Comparison of ENCODE assay signal across 27 cellular contexts in genomic region chr18:59736061-59736460, GRCh38. TPM values are rescaled to one million over a fixed set of nuclear protein-coding genes. Genes with fewer than 3 reads are reported as not detected.
"Had no signal": no experiment of that assay in that cellular context is flagged by ENCODE, and none has a peak within 500 bp of the region (broad histone marks: within the 10 kb centered on the region; RNA-seq: fewer than 3 reads in every experiment).

No MANE protein-coding gene starts in this region.

- H3K27ac Mint-ChIP-seq: effector memory CD8-positive, alpha-beta T cell; mesothelial cell of epicardium; naive B cell; natural killer cell treated with Interleukin-12 subunit alpha and Interleukin-12 subunit beta and Interleukin-15 and Interleukin-18, amount 100 ng/mL, for 72 hours; stimulated activated naive B cell treated with anti-CD40 and anti-IgM and Interleukin-4, amounts not matched to agents 10 μg/mL and 1 μg/mL and 100 μg/mL, for 72 hours; stimulated activated naive CD8-positive, alpha-beta T cell treated with anti-CD3 and anti-CD28 coated beads, Interleukin-15, Interleukin-2, amounts not matched to agents 100 ng/mL and 50 ng/mL, for 24 hours had no signal

- H3K4me1 ChIP-seq: left lung, psoas muscle, sigmoid colon, spleen, tibial nerve, upper lobe of left lung had no signal

- H3K36me3 Mint-ChIP-seq: mesothelial cell of epicardium; natural killer cell treated with Interleukin-12 subunit alpha and Interleukin-12 subunit beta and Interleukin-15 and Interleukin-18, amount 100 ng/mL, for 72 hours had no signal

- H3K27ac ChIP-seq: hepatocyte, left lung, neutrophil, psoas muscle, sigmoid colon, skin epidermis, spleen, thoracic aorta, tibial nerve, upper lobe of left lung had no signal

- H3K9me3 ChIP-seq: mucosa of descending colon, neutrophil, sigmoid colon, thoracic aorta had no signal

- H3K4me3 ChIP-seq: hepatocyte, left lung, mucosa of descending colon, psoas muscle, sigmoid colon, skin epidermis, spleen, thoracic aorta, tibial nerve, upper lobe of left lung had no signal

- H3K4me1 Mint-ChIP-seq: neural crest cell; stimulated activated naive B cell treated with anti-CD40 and anti-IgM and Interleukin-4, amounts not matched to agents 10 μg/mL and 1 μg/mL and 100 μg/mL, for 72 hours had no signal

- DNase-seq: cortex of kidney; effector memory CD8-positive, alpha-beta T cell; head of caudate nucleus; kidney; left cardiac atrium; left lung; mesenchymal stem cell; mucosa of descending colon; naive B cell; psoas muscle; sigmoid colon; spleen; stimulated activated CD4-positive, alpha-beta T cell treated with anti-CD3 and anti-CD28 coated beads, Interleukin-4, amount 100 ng/mL, for 4 hours; stimulated activated naive B cell treated with anti-CD40 and anti-IgM and Interleukin-4, amounts not matched to agents 10 μg/mL and 1 μg/mL and 100 μg/mL, for 72 hours; upper lobe of left lung had no signal

- H3K4me3 Mint-ChIP-seq: effector memory CD8-positive, alpha-beta T cell; mesothelial cell of epicardium; naive B cell; natural killer cell treated with Interleukin-12 subunit alpha and Interleukin-12 subunit beta and Interleukin-15 and Interleukin-18, amount 100 ng/mL, for 72 hours; neural crest cell; stimulated activated naive B cell treated with anti-CD40 and anti-IgM and Interleukin-4, amounts not matched to agents 10 μg/mL and 1 μg/mL and 100 μg/mL, for 72 hours; stimulated activated naive CD8-positive, alpha-beta T cell treated with anti-CD3 and anti-CD28 coated beads, Interleukin-15, Interleukin-2, amounts not matched to agents 100 ng/mL and 50 ng/mL, for 24 hours had no signal

- ATAC-seq: effector memory CD8-positive, alpha-beta T cell; left lung; mucosa of descending colon; natural killer cell treated with Interleukin-12 subunit alpha and Interleukin-12 subunit beta and Interleukin-15 and Interleukin-18, amount 100 ng/mL, for 72 hours; psoas muscle; stimulated activated naive B cell treated with anti-CD40 and anti-IgM and Interleukin-4, amounts not matched to agents 10 μg/mL and 1 μg/mL and 100 μg/mL, for 72 hours had no signal

- H3K79me2 ChIP-seq: hepatocyte had no signal

- H3K9me3 Mint-ChIP-seq: natural killer cell treated with Interleukin-12 subunit alpha and Interleukin-12 subunit beta and Interleukin-15 and Interleukin-18, amount 100 ng/mL, for 72 hours; neural crest cell had no signal

- H2AFZ ChIP-seq: hepatocyte had no signal

- H3K4me2 ChIP-seq: hepatocyte had no signal

- FAIRE-seq: endometrium, frontal cortex, kidney, urothelium cell line had no signal

- H3K27me3 ChIP-seq: hepatocyte, left lung, neutrophil, sigmoid colon, spleen, tibial nerve, upper lobe of left lung had no signal

- H3K36me3 ChIP-seq: left lung, neutrophil, sigmoid colon, spleen, thoracic aorta, tibial nerve, upper lobe of left lung had no signal

RNA-seq across cellular contexts. Expression of gene CCBE1, which starts 38.8 kb away (rescaled TPM):
- total RNA-seq: natural killer cell treated with Interleukin-12 subunit alpha and Interleukin-12 subunit beta and Interleukin-15 and Interleukin-18, amount 100 ng/mL, for 72 hours had no signal
